In genomic region chr16:57147381-57148191, GRCh38 we compare ENCODE assay signal across 10 cellular contexts. TPM values are rescaled to one million over a fixed set of nuclear protein-coding genes. Genes with fewer than 3 reads are reported as not detected.
DNase-seq lines count a peak whose midpoint lies in the region; ATAC-seq and TF ChIP-seq lines count a peak whose summit lies in the region.
"Had no signal": no experiment of that assay in that cellular context is flagged by ENCODE, and none has a peak within 500 bp of the region (broad histone marks: within the 10 kb centered on the region; RNA-seq: fewer than 3 reads in every experiment).

No MANE protein-coding gene starts in this region.

- H3K9me3 Mint-ChIP-seq in HFFc6 (no peaks in the 10 kb centered on the region), activated B cell treated with CpG ODN at 0.5 μM for 24 hours (no peaks in the 10 kb centered on the region)
- H3K9me3 Mint-ChIP-seq in stimulated activated memory B cell treated with anti-CD40 and anti-IgM and Interleukin-4, amounts not matched to agents 10 μg/mL and 1 μg/mL and 100 μg/mL, for 72 hours: no peaks in the 10 kb centered on the region
- H3K9me3 Mint-ChIP-seq in activated CD4-positive, alpha-beta memory T cell treated with anti-CD3 and anti-CD28 coated beads for 36 hours: no peaks in the 10 kb centered on the region
- H3K9me3 Mint-ChIP-seq: activated T-cell treated with anti-CD3 and anti-CD28 coated beads, Interleukin-2, amount 50 U/mL, for 72 hours had no signal

- peaks cover 33% of the 10 kb centered on the region for H3K4me1 ChIP-seq in iPS-18a (ENCODE audit: control insufficient read depth, low read depth, low read length)

- H3K4me3 Mint-ChIP-seq in HFFc6 (peak overlapping the region; percentile 51), activated B cell treated with CpG ODN at 0.5 μM for 24 hours (peak overlapping the region; percentile 25)
- H3K4me3 Mint-ChIP-seq in stimulated activated memory B cell treated with anti-CD40 and anti-IgM and Interleukin-4, amounts not matched to agents 10 μg/mL and 1 μg/mL and 100 μg/mL, for 72 hours: peak overlapping the region; percentile 12
- H3K4me3 Mint-ChIP-seq in activated CD4-positive, alpha-beta memory T cell treated with anti-CD3 and anti-CD28 coated beads for 36 hours: no peak overlapping the region
- H3K4me3 Mint-ChIP-seq: activated T-cell treated with anti-CD3 and anti-CD28 coated beads, Interleukin-2, amount 50 U/mL, for 72 hours had no signal

- no peaks in the 10 kb centered on the region for H3K27me3 ChIP-seq in iPS-18a (ENCODE audit: control insufficient read depth, insufficient read depth, low read length)
- H3K27me3 ChIP-seq: ovary had no signal

- intact Hi-C loops in activated B cell treated with CpG ODN at 0.5 μM for 24 hours (cut with micrococcal nuclease): no loop called here
- intact Hi-C loops in activated CD4-positive, alpha-beta memory T cell treated with anti-CD3 and anti-CD28 coated beads for 36 hours (cut with micrococcal nuclease): no loop called here

- DNase-seq in HFFc6 (peak; percentile 34), activated B cell treated with CpG ODN at 0.5 μM for 24 hours (no peak), HK-2 (ENCODE audit: unreplicated experiment) (no peak)
- no peak for DNase-seq in activated CD4-positive, alpha-beta memory T cell treated with anti-CD3 and anti-CD28 coated beads for 36 hours
- DNase-seq: activated T-cell treated with anti-CD3 and anti-CD28 coated beads, Interleukin-2, amount 50 U/mL, for 72 hours; NCI-H2029 treated with DMSO at 0.1 percent for 48 hours had no signal

- POLR2A ChIA-PET in activated B cell treated with CpG ODN at 0.5 μM for 24 hours (lab: Charles Lee): no interaction called here
- POLR2A ChIA-PET in activated CD4-positive, alpha-beta memory T cell treated with anti-CD3 and anti-CD28 coated beads for 36 hours (lab: Charles Lee): no interaction called here

- H3K9me3 ChIP-seq in iPS-18a (ENCODE audit: control insufficient read depth, low read depth, low read length): no peaks in the 10 kb centered on the region
- H3K9me3 ChIP-seq: ovary had no signal

- no peak for ATAC-seq in activated B cell treated with CpG ODN at 0.5 μM for 24 hours (ENCODE audit: low read depth)
- ATAC-seq in stimulated activated memory B cell treated with anti-CD40 and anti-IgM and Interleukin-4, amounts not matched to agents 10 μg/mL and 1 μg/mL and 100 μg/mL, for 72 hours: no peak
- ATAC-seq in HG02970 (IDR thresholded peaks at IDR 0.05; ENCODE audit: low FRiP score, unreplicated experiment): no peak
- ATAC-seq: activated T-cell treated with anti-CD3 and anti-CD28 coated beads, Interleukin-2, amount 50 U/mL, for 72 hours had no signal

- peaks cover 3% of the 10 kb centered on the region for H3K27me3 Mint-ChIP-seq in HFFc6 (ENCODE audit: insufficient read depth)
- H3K27me3 Mint-ChIP-seq in activated B cell treated with CpG ODN at 0.5 μM for 24 hours: no peaks in the 10 kb centered on the region
- no peaks in the 10 kb centered on the region for H3K27me3 Mint-ChIP-seq in stimulated activated memory B cell treated with anti-CD40 and anti-IgM and Interleukin-4, amounts not matched to agents 10 μg/mL and 1 μg/mL and 100 μg/mL, for 72 hours
- H3K27me3 Mint-ChIP-seq in activated CD4-positive, alpha-beta memory T cell treated with anti-CD3 and anti-CD28 coated beads for 36 hours: no peaks in the 10 kb centered on the region

- peaks cover 5% of the 10 kb centered on the region for H3K36me3 ChIP-seq in iPS-18a (ENCODE audit: control insufficient read depth, low read depth, low read length)
- H3K36me3 ChIP-seq: ovary had no signal

- peak overlapping the region; percentile 85 for H3K27ac Mint-ChIP-seq in HFFc6
- H3K27ac Mint-ChIP-seq in activated B cell treated with CpG ODN at 0.5 μM for 24 hours: no peak overlapping the region
- peak overlapping the region; percentile 0 for H3K27ac Mint-ChIP-seq in stimulated activated memory B cell treated with anti-CD40 and anti-IgM and Interleukin-4, amounts not matched to agents 10 μg/mL and 1 μg/mL and 100 μg/mL, for 72 hours
- H3K27ac Mint-ChIP-seq in activated CD4-positive, alpha-beta memory T cell treated with anti-CD3 and anti-CD28 coated beads for 36 hours: no peak overlapping the region
- H3K27ac Mint-ChIP-seq: activated T-cell treated with anti-CD3 and anti-CD28 coated beads, Interleukin-2, amount 50 U/mL, for 72 hours had no signal

- CTCF ChIA-PET in activated B cell treated with CpG ODN at 0.5 μM for 24 hours (lab: Charles Lee): no interaction called here
- CTCF ChIA-PET in activated CD4-positive, alpha-beta memory T cell treated with anti-CD3 and anti-CD28 coated beads for 36 hours (lab: Charles Lee): no interaction called here

- no peak overlapping the region for H3K9ac ChIP-seq in iPS-18a (ENCODE audit: low read length)

- H3K4me1 Mint-ChIP-seq in HFFc6 (ENCODE audit: low read depth) (peaks cover 21% of the 10 kb centered on the region), activated B cell treated with CpG ODN at 0.5 μM for 24 hours (peaks cover 19% of the 10 kb centered on the region)
- peaks cover 24% of the 10 kb centered on the region for H3K4me1 Mint-ChIP-seq in stimulated activated memory B cell treated with anti-CD40 and anti-IgM and Interleukin-4, amounts not matched to agents 10 μg/mL and 1 μg/mL and 100 μg/mL, for 72 hours
- peaks cover 19% of the 10 kb centered on the region for H3K4me1 Mint-ChIP-seq in activated CD4-positive, alpha-beta memory T cell treated with anti-CD3 and anti-CD28 coated beads for 36 hours (ENCODE audit: low read depth)

- H3K36me3 Mint-ChIP-seq in HFFc6 (ENCODE audit: low read depth): no peaks in the 10 kb centered on the region
- H3K36me3 Mint-ChIP-seq in activated B cell treated with CpG ODN at 0.5 μM for 24 hours (ENCODE audit: low read depth): peaks cover 11% of the 10 kb centered on the region
- H3K36me3 Mint-ChIP-seq in stimulated activated memory B cell treated with anti-CD40 and anti-IgM and Interleukin-4, amounts not matched to agents 10 μg/mL and 1 μg/mL and 100 μg/mL, for 72 hours: peaks cover 7% of the 10 kb centered on the region
- peaks cover 5% of the 10 kb centered on the region for H3K36me3 Mint-ChIP-seq in activated CD4-positive, alpha-beta memory T cell treated with anti-CD3 and anti-CD28 coated beads for 36 hours

- TF ChIP-seq CTCF in HFFc6 (IDR thresholded peaks at IDR 0.05) (no peak), activated B cell treated with CpG ODN at 0.5 μM for 24 hours (IDR thresholded peaks at IDR 0.05) (no peak)

- H3K27ac ChIP-seq in iPS-18a (ENCODE audit: low read length): peak overlapping the region; percentile 54
- H3K27ac ChIP-seq: ovary had no signal

- peak overlapping the region; percentile 28 for H3K4me3 ChIP-seq in iPS-18a (ENCODE audit: low read length)
- H3K4me3 ChIP-seq: ovary had no signal

RNA-seq across cellular contexts. Expression of gene PSME3IP1, which starts 38.3 kb away (rescaled TPM):
- total RNA-seq in HFFc6 (2021; fragmentation: NEBNext Ultra II Directional; extraction: Animal tissue kit (Norgen Biotek cat#: 25700)): 10 to 100 TPM; 55.9 to 85.0 (median 76.5) TPM
- 131 and 147 TPM in 2 replicates for total RNA-seq in activated B cell treated with CpG ODN at 0.5 μM for 24 hours
- 100 to 1,000 TPM; 101 to 102 TPM for total RNA-seq in activated CD4-positive, alpha-beta memory T cell treated with anti-CD3 and anti-CD28 coated beads for 36 hours

RNA-seq across cellular contexts. Expression of gene RSPRY1, which starts 38.5 kb away (rescaled TPM):
- 10 to 100 TPM; 38.8 to 51.9 (median 47.7) TPM for total RNA-seq in HFFc6 (2021; fragmentation: NEBNext Ultra II Directional; extraction: Animal tissue kit (Norgen Biotek cat#: 25700))
- 32.6 and 39.9 TPM in 2 replicates for total RNA-seq in activated B cell treated with CpG ODN at 0.5 μM for 24 hours
- 10 to 100 TPM; 31.5 to 33.3 TPM for total RNA-seq in activated CD4-positive, alpha-beta memory T cell treated with anti-CD3 and anti-CD28 coated beads for 36 hours

RNA-seq across cellular contexts. Expression of gene CPNE2, which starts 55.2 kb away (rescaled TPM):
- total RNA-seq in HFFc6 (2021; fragmentation: NEBNext Ultra II Directional; extraction: Animal tissue kit (Norgen Biotek cat#: 25700)): 10 to 100 TPM; 13.0 to 29.6 (median 23.3) TPM
- 7.4 and 8.3 TPM in 2 replicates for total RNA-seq in activated B cell treated with CpG ODN at 0.5 μM for 24 hours
- total RNA-seq in activated CD4-positive, alpha-beta memory T cell treated with anti-CD3 and anti-CD28 coated beads for 36 hours: 1 to 10 TPM; 7.3 to 8.1 TPM

Comparison
In these comparisons a context has a peak if more than half of its experiments do, and no peak if none do; other contexts are left out.
1. H3K27ac Mint-ChIP-seq: peak in HFFc6 (single experiment) and stimulated activated memory B cell treated with anti-CD40 and anti-IgM and Interleukin-4, amounts not matched to agents 10 μg/mL and 1 μg/mL and 100 μg/mL, for 72 hours (single experiment); none in activated B cell treated with CpG ODN at 0.5 μM for 24 hours (single experiment) and activated CD4-positive, alpha-beta memory T cell treated with anti-CD3 and anti-CD28 coated beads for 36 hours (single experiment).